9 cellular contexts compared by ENCODE assay signal in genomic region chr9:120890415-120891254, GRCh38. TPM values are rescaled to one million over a fixed set of nuclear protein-coding genes. Genes with fewer than 3 reads are reported as not detected.
DNase-seq lines count a peak whose midpoint lies in the region; ATAC-seq and TF ChIP-seq lines count a peak whose summit lies in the region.
"Had no signal": no experiment of that assay in that cellular context is flagged by ENCODE, and none has a peak within 500 bp of the region (broad histone marks: within the 10 kb centered on the region; RNA-seq: fewer than 3 reads in every experiment).

No MANE protein-coding gene starts in this region.

- no peaks in the 10 kb centered on the region for H3K9me2 ChIP-seq in hepatocyte (replicated peaks; ENCODE audit: insufficient read depth)

- no peak for TF ChIP-seq CTCF in heart left ventricle (IDR thresholded peaks at IDR 0.05)
- TF ChIP-seq CTCF in VCaP (conservative IDR thresholded peaks at IDR 0.05), result no peak
- no peak for TF ChIP-seq CTCF in hepatocyte (IDR thresholded peaks at IDR 0.05; ENCODE audit: poor library complexity)
- TF ChIP-seq CTCF in upper lobe of right lung (IDR thresholded peaks at IDR 0.05), result no peak

- DNase-seq in left ventricle myocardium superior, result peak; percentile 44
- DNase-seq in heart left ventricle, result no peak
- no peak for DNase-seq in hepatocyte (ENCODE audit: low spot score)
- no peak for DNase-seq in upper lobe of right lung
- no peak for DNase-seq in SHP77 treated with DMSO at 0.1 percent for 48 hours (lab: John Stamatoyannopoulos, UW)
- no peak for DNase-seq in 8988T
- DNase-seq: ovary had no signal

- H4K20me1 ChIP-seq in hepatocyte (ENCODE audit: insufficient read depth, poor library complexity, severe bottlenecking), result no peaks in the 10 kb centered on the region

- ATAC-seq in left ventricle myocardium superior (no peak), heart left ventricle (no peak), upper lobe of right lung (peak; percentile 5), HG02763 (IDR thresholded peaks at IDR 0.05; ENCODE audit: unreplicated experiment) (no peak)

- no peaks in the 10 kb centered on the region for H3K79me2 ChIP-seq in hepatocyte

- no peak overlapping the region for H3K4me3 ChIP-seq in heart left ventricle
- H3K4me3 ChIP-seq in hepatocyte, result no peak overlapping the region
- no peak overlapping the region for H3K4me3 ChIP-seq in upper lobe of right lung
- H3K4me3 ChIP-seq: ovary had no signal

- H3K9me3 ChIP-seq in heart left ventricle (no peaks in the 10 kb centered on the region), hepatocyte (ENCODE audit: low read depth) (no peaks in the 10 kb centered on the region), upper lobe of right lung (no peaks in the 10 kb centered on the region)
- H3K9me3 ChIP-seq: ovary had no signal

- intact Hi-C loops in left ventricle myocardium superior (cut with micrococcal nuclease), result no loop called here
- intact Hi-C loops in heart left ventricle (cut with DNase I), result no loop called here
- intact Hi-C loops in upper lobe of right lung (cut with DNase I), result no loop called here

- no peak overlapping the region for H2AFZ ChIP-seq in hepatocyte

- H3K4me2 ChIP-seq in hepatocyte, result peak overlapping the region; percentile 11

- H3K27ac ChIP-seq in heart left ventricle (peak overlapping the region in 5 of 12 donors; percentile 4 to 78 (median 42)), VCaP (peak overlapping the region; percentile 52), hepatocyte (peak overlapping the region; percentile 87), upper lobe of right lung (peak overlapping the region; percentile 66)

- peaks cover 0 to 41% (median 11%) of the 10 kb centered on the region in 12 donors for H3K4me1 ChIP-seq in heart left ventricle
- H3K4me1 ChIP-seq in hepatocyte (ENCODE audit: insufficient read depth), result peaks cover 31% of the 10 kb centered on the region
- H3K4me1 ChIP-seq in upper lobe of right lung, result peaks cover 41% of the 10 kb centered on the region

- no peak for TF ChIP-seq POLR2A in heart left ventricle (IDR thresholded peaks at IDR 0.05)

- H3K27me3 ChIP-seq in heart left ventricle (no peaks in the 10 kb centered on the region), hepatocyte (peaks cover 6% of the 10 kb centered on the region), upper lobe of right lung (no peaks in the 10 kb centered on the region)
- H3K27me3 ChIP-seq: ovary had no signal

- 81 to 86% (median 84%) methylated on average over 14 of the region's 14 CpGs for WGBS in heart left ventricle, 4 donors
- 47% methylated on average over 13 of the region's 14 CpGs for WGBS in hepatocyte (ENCODE audit: low lambda C conversion rate, missing lambda C conversion rate)

- H3K36me3 ChIP-seq in heart left ventricle (no peaks in the 10 kb centered on the region), hepatocyte (replicated peaks; ENCODE audit: insufficient read depth, low read depth) (no peaks in the 10 kb centered on the region), upper lobe of right lung (no peaks in the 10 kb centered on the region)
- H3K36me3 ChIP-seq: ovary had no signal

RNA-seq across cellular contexts. Expression of gene PHF19, which starts 13.6 kb away (rescaled TPM):
- total RNA-seq in left ventricle myocardium superior (9.5 TPM), heart left ventricle (10 to 100 TPM in 8 of 9 donors, 1 to 10 TPM in 1; 9.6 to 28.0 (median 12.5) TPM), hepatocyte (33.7 and 34.8 TPM in 2 replicates), upper lobe of right lung (19.0 TPM)
- polyA plus RNA-seq in heart left ventricle (10 to 100 TPM; 11.0 to 15.4 TPM), hepatocyte (25.4 and 30.9 TPM in 2 replicates)

RNA-seq across cellular contexts. Expression of gene TRAF1, which starts 36.0 kb away (rescaled TPM):
- total RNA-seq in left ventricle myocardium superior (2.4 TPM), heart left ventricle (1 to 10 TPM in 7 of 9 donors, under 1 TPM in 2; 0.93 to 7.8 (median 1.8) TPM), hepatocyte (4.0 and 5.4 TPM in 2 replicates), upper lobe of right lung (6.0 TPM)
- polyA plus RNA-seq in heart left ventricle (1 to 10 TPM; 1.7 to 2.4 TPM), hepatocyte (2.2 and 3.3 TPM in 2 replicates)

RNA-seq across cellular contexts. Expression of gene PSMD5, which starts 47.9 kb away (rescaled TPM):
- total RNA-seq in left ventricle myocardium superior, result 14.0 TPM
- 10 to 100 TPM; 10.2 to 17.9 (median 13.4) TPM for total RNA-seq in heart left ventricle
- polyA plus RNA-seq in heart left ventricle, result 10 to 100 TPM in 1 of 2 donors, 1 to 10 TPM in 1; 4.8 to 16.5 TPM
- total RNA-seq in hepatocyte, result 13.3 and 14.7 TPM in 2 replicates
- 10.4 and 12.1 TPM in 2 replicates for polyA plus RNA-seq in hepatocyte
- total RNA-seq in upper lobe of right lung, result 38.2 TPM
